8 cellular contexts compared by ENCODE assay signal in genomic region chr14:66401447-66402095, GRCh38.
DNase-seq lines count a peak whose midpoint lies in the region; ATAC-seq, FAIRE-seq and TF ChIP-seq lines count a peak whose summit lies in the region.

No MANE protein-coding gene starts in this region.

- H3K36me3 ChIP-seq in left lung = no peaks in the 10 kb centered on the region
- H3K36me3 ChIP-seq in CD8-positive, alpha-beta T cell (ENCODE audit: insufficient read depth, low read length) = no peaks in the 10 kb centered on the region

- H3K4me1 Mint-ChIP-seq in CD8-positive, alpha-beta T cell (ENCODE audit: low read depth) = no peaks in the 10 kb centered on the region

- H3K27me3 ChIP-seq in left lung = no peaks in the 10 kb centered on the region
- H3K27me3 ChIP-seq in CD8-positive, alpha-beta T cell (ENCODE audit: insufficient read depth, low read length) = no peaks in the 10 kb centered on the region

- H3K36me3 Mint-ChIP-seq in CD8-positive, alpha-beta T cell = no peaks in the 10 kb centered on the region

- FAIRE-seq in HTR-8/SVneo (lab: Jason Lieb, UNC) = peak; percentile 96

- H3K27me3 Mint-ChIP-seq in CD8-positive, alpha-beta T cell (ENCODE audit: low read depth) = no peaks in the 10 kb centered on the region

- CTCF ChIA-PET in CD8-positive, alpha-beta T cell (lab: Charles Lee) = interaction anchor here (4.7 kb wide), 1 partner anchor 42 kb away, joined by 45 read pairs; no protein-coding TSS in a partner anchor

- H3K9me3 Mint-ChIP-seq in CD8-positive, alpha-beta T cell = no peaks in the 10 kb centered on the region

- H3K27ac Mint-ChIP-seq in CD8-positive, alpha-beta T cell = no peak overlapping the region

- POLR2A ChIA-PET in CD8-positive, alpha-beta T cell (lab: Charles Lee) = no interaction called here

- H3K4me3 Mint-ChIP-seq in CD8-positive, alpha-beta T cell = no peak overlapping the region

- ATAC-seq in left lung (peak; percentile 47), sciatic nerve (no peak)
- ATAC-seq in CD8-positive, alpha-beta T cell = no peak

- H3K27ac ChIP-seq in left lung = no peak overlapping the region
- no peak overlapping the region for H3K27ac ChIP-seq in CD8-positive, alpha-beta T cell (ENCODE audit: low read depth, low read length)

- DNase-seq in COLO829 (ENCODE audit: low spot score) (peak; percentile 23), HTR-8/SVneo (ENCODE audit: insufficient read length, low spot score) (no peak), amniotic epithelial cell (ENCODE audit: low read depth) (peak; percentile 41), left lung (no peak), HPDE6-E6E7 (ENCODE audit: extremely low spot score) (no peak), sciatic nerve (ENCODE audit: low spot score) (no peak)
- DNase-seq in stimulated activated CD4-positive, alpha-beta T cell treated with anti-CD3 and anti-CD28 coated beads, Interleukin-2, amount 100 ng/mL, for 24 hours = no peak
- DNase-seq in CD8-positive, alpha-beta T cell = no peak

- TF ChIP-seq CTCF in left lung (IDR thresholded peaks at IDR 0.05) = peak; percentile 8 to 25
- no peak for TF ChIP-seq CTCF in CD8-positive, alpha-beta T cell (IDR thresholded peaks at IDR 0.05)

- intact Hi-C loops in left lung (cut with DNase I) = no loop called here
- intact Hi-C loops in CD8-positive, alpha-beta T cell (cut with DNase I, micrococcal nuclease) = loop anchor here in 1 of 2 experiments (10.0 kb wide), 1 partner anchor 1237 kb away; no protein-coding TSS in a partner anchor
- intact Hi-C loops in sciatic nerve (cut with DNase I) = no loop called here

- no peak overlapping the region for H3K4me3 ChIP-seq in left lung
- H3K4me3 ChIP-seq in CD8-positive, alpha-beta T cell (ENCODE audit: low read depth, low read length) = no peak overlapping the region

- no peaks in the 10 kb centered on the region for H3K4me1 ChIP-seq in left lung
- no peaks in the 10 kb centered on the region for H3K4me1 ChIP-seq in CD8-positive, alpha-beta T cell (ENCODE audit: insufficient read depth, low read length)

- no peaks in the 10 kb centered on the region for H3K9me3 ChIP-seq in left lung
- no peaks in the 10 kb centered on the region for H3K9me3 ChIP-seq in CD8-positive, alpha-beta T cell (ENCODE audit: low read length)

Comparison
In these comparisons a context has a peak if more than half of its experiments do, and no peak if none do; other contexts are left out.
1. DNase-seq: peak in COLO829 (single experiment) and amniotic epithelial cell (single experiment); none in HTR-8/SVneo (single experiment), left lung (0 of 2), stimulated activated CD4-positive, alpha-beta T cell treated with anti-CD3 and anti-CD28 coated beads, Interleukin-2, amount 100 ng/mL, for 24 hours (0 of 2), HPDE6-E6E7 (single experiment), CD8-positive, alpha-beta T cell (0 of 7) and sciatic nerve (single experiment).